ENCODE assay signal across 8 cellular contexts in genomic region chr13:78609464-78610205, GRCh38. TPM values are rescaled to one million over a fixed set of nuclear protein-coding genes. Genes with fewer than 3 reads are reported as not detected.
A peak's percentile ranks its signal among the peaks of the same experiment; 100 is the strongest.
DNase-seq lines count a peak whose midpoint lies in the region; ATAC-seq, FAIRE-seq and TF ChIP-seq lines count a peak whose summit lies in the region.

No MANE protein-coding gene starts in this region.

- TF ChIP-seq CTCF in GM12878 (IDR thresholded peaks at IDR 0.05 in 2 of 3, conservative IDR thresholded peaks at IDR 0.05 in 1 of 3; ENCODE audit: control insufficient read depth in 2 of 3, extremely low read depth in 1 of 3, insufficient read depth in 1 of 3, low read depth in 3 of 3, low read length in 3 of 3) (no peak), right lobe of liver (IDR thresholded peaks at IDR 0.05) (no peak), type B pancreatic cell (conservative IDR thresholded peaks at IDR 0.05) (no peak)

- H3K4me3 Mint-ChIP-seq in activated T-cell treated with anti-CD3 and anti-CD28 coated beads, Interleukin-2, amount 50 U/mL, for 72 hours, result peak overlapping the region; percentile 79 to 86
- H3K4me3 Mint-ChIP-seq in type B pancreatic cell, result peak overlapping the region; percentile 82

- peak; percentile 14 to 22 for ATAC-seq in activated T-cell treated with anti-CD3 and anti-CD28 coated beads, Interleukin-2, amount 50 U/mL, for 72 hours (replicated peaks in 1 of 2)
- ATAC-seq in GM12878 (peak; percentile 20; the same call in 1 of the 3 replicates), right lobe of liver (peak; percentile 56 to 75 (median 69)), GM18861 (IDR thresholded peaks at IDR 0.05; ENCODE audit: unreplicated experiment) (no peak)

- peak overlapping the region; percentile 11 for H3K27ac Mint-ChIP-seq in activated T-cell treated with anti-CD3 and anti-CD28 coated beads, Interleukin-2, amount 50 U/mL, for 72 hours
- peak overlapping the region; percentile 4 for H3K27ac Mint-ChIP-seq in type B pancreatic cell

- H3K4me3 ChIP-seq in GM12878 (peak overlapping the region; percentile 64), right lobe of liver (peak overlapping the region; percentile 41 to 52 (median 45))

- H3K9me3 Mint-ChIP-seq in activated T-cell treated with anti-CD3 and anti-CD28 coated beads, Interleukin-2, amount 50 U/mL, for 72 hours, result no peaks in the 10 kb centered on the region
- no peaks in the 10 kb centered on the region for H3K9me3 Mint-ChIP-seq in type B pancreatic cell

- intact Hi-C loops in GM12878 (cut with micrococcal nuclease; ENCODE audit: unreplicated experiment) (no loop called here), right lobe of liver (cut with DNase I) (no loop called here)

- H3K9ac ChIP-seq in GM12878 (ENCODE audit: control insufficient read depth, insufficient read depth, low read length), result no peak overlapping the region

- no TSS peak for BruUV-seq in GM12878 (replicated peaks; lab: Mats Ljungman, UMichigan)

- H3K27me3 ChIP-seq in GM12878 (replicated peaks in 1 of 2; ENCODE audit: control insufficient read depth in 2 of 2, insufficient read depth in 2 of 2, low read length in 1 of 2), result peaks cover 17 to 44% of the 10 kb centered on the region in 2 experiments
- peaks cover 5 to 46% of the 10 kb centered on the region in 2 donors for H3K27me3 ChIP-seq in right lobe of liver

- H3K4me1 ChIP-seq in GM12878 (ENCODE audit: control insufficient read depth, insufficient read depth, low read length), result no peaks in the 10 kb centered on the region; the same call in 1 of the 2 replicates
- peaks cover 0 to 18% (median 4%) of the 10 kb centered on the region in 4 donors for H3K4me1 ChIP-seq in right lobe of liver

- CTCF ChIA-PET in GM12878 (lab: Yijun Ruan, JAX), result no interaction called here

- no peak for FAIRE-seq in GM12878 (lab: Jason Lieb, UNC)

- SMC1A ChIA-PET in GM12878 (lab: Charles Lee; ENCODE audit: uncharacterized antibody, unreplicated experiment), result interaction anchor here (0.9 kb wide), 1 partner anchor 23 kb away, joined by 3 read pairs; no protein-coding TSS in a partner anchor

- peaks cover 0 to 3% of the 10 kb centered on the region in 2 experiments; a peak in 1 of 4 replicates for H3K36me3 ChIP-seq in GM12878 (ENCODE audit: control insufficient read depth in 2 of 2, insufficient read depth in 2 of 2, low read length in 1 of 2)
- H3K36me3 ChIP-seq in right lobe of liver, result no peaks in the 10 kb centered on the region

- no peak for DNase-seq in activated T-cell treated with anti-CD3 and anti-CD28 coated beads, Interleukin-2, amount 50 U/mL, for 72 hours
- no peak for DNase-seq in activated T-cell treated with anti-CD3 and anti-CD28 coated beads for 4 hours
- DNase-seq in GM12878 (ENCODE audit: low read depth, low spot score), result no peak
- DNase-seq in right lobe of liver, result peak in 2 of 3 donors; percentile 41 to 42
- no peak for DNase-seq in type B pancreatic cell (ENCODE audit: extremely low spot score, unreplicated experiment)
- no peak for DNase-seq in hepatic stellate cell (ENCODE audit: low spot score)
- DNase-seq in SK-N-DZ (ENCODE audit: low spot score), result no peak

- H4K20me1 ChIP-seq in GM12878 (ENCODE audit: control insufficient read depth, insufficient read depth), result peaks cover 2% of the 10 kb centered on the region; the same call in 1 of the 2 replicates

- POLR2A ChIA-PET in GM12878 (lab: Charles Lee), result no interaction called here

- in situ Hi-C loops in GM12878 (cut with MboI), result no loop called here

- RAD21 ChIA-PET in GM12878 (lab: Charles Lee; ENCODE audit: unreplicated experiment), result no interaction called here

- 33% methylated on average over 31 of the region's 33 CpGs for WGBS in GM12878 (ENCODE audit: insufficient coverage, insufficient replicate concordance, low lambda C conversion rate, missing lambda C conversion rate)
- 7% methylated on average over 14 of the region's 33 CpGs for WGBS in right lobe of liver (ENCODE audit: insufficient coverage, low coverage, low lambda C conversion rate, missing lambda C conversion rate)

- H3K27ac ChIP-seq in GM12878 (ENCODE audit: control insufficient read depth, insufficient read depth), result no peak overlapping the region
- no peak overlapping the region for H3K27ac ChIP-seq in right lobe of liver

- H3K4me1 Mint-ChIP-seq in activated T-cell treated with anti-CD3 and anti-CD28 coated beads, Interleukin-2, amount 50 U/mL, for 72 hours (ENCODE audit: low read depth), result peaks cover 55% of the 10 kb centered on the region
- peaks cover 16% of the 10 kb centered on the region for H3K4me1 Mint-ChIP-seq in type B pancreatic cell (ENCODE audit: unreplicated experiment)

- peak overlapping the region; percentile 92 for H3K4me2 ChIP-seq in GM12878 (ENCODE audit: control insufficient read depth, insufficient read depth)

- H3K27me3 Mint-ChIP-seq in activated T-cell treated with anti-CD3 and anti-CD28 coated beads, Interleukin-2, amount 50 U/mL, for 72 hours (ENCODE audit: low read depth), result peaks cover 70% of the 10 kb centered on the region
- peaks cover 88% of the 10 kb centered on the region for H3K27me3 Mint-ChIP-seq in type B pancreatic cell

- H3K79me2 ChIP-seq in GM12878 (ENCODE audit: control insufficient read depth, insufficient read depth, low read length), result no peaks in the 10 kb centered on the region

- TF ChIP-seq EP300 in GM12878 (IDR thresholded peaks at IDR 0.05; ENCODE audit: borderline replicate concordance in 1 of 2, control insufficient read depth in 1 of 2, low read depth in 2 of 2, low read length in 2 of 2), result no peak

- H2AFZ ChIP-seq in GM12878 (ENCODE audit: control insufficient read depth, low read depth, low read length), result peak overlapping the region; percentile 29

- H3K9me3 ChIP-seq in GM12878 (replicated peaks; ENCODE audit: control insufficient read depth, insufficient read depth, low read length) (no peaks in the 10 kb centered on the region), right lobe of liver (no peaks in the 10 kb centered on the region)

- H3K36me3 Mint-ChIP-seq in activated T-cell treated with anti-CD3 and anti-CD28 coated beads, Interleukin-2, amount 50 U/mL, for 72 hours (ENCODE audit: insufficient read depth in 2 of 2), result no peaks in the 10 kb centered on the region
- peaks cover 5% of the 10 kb centered on the region for H3K36me3 Mint-ChIP-seq in type B pancreatic cell

- TF ChIP-seq POLR2A in GM12878 (IDR thresholded peaks at IDR 0.05; ENCODE audit: low read depth, low read length), result no peak
- TF ChIP-seq POLR2A in right lobe of liver (IDR thresholded peaks at IDR 0.05), result no peak

- TF ChIP-seq RAD21 in GM12878 (IDR thresholded peaks at IDR 0.05; ENCODE audit: insufficient read depth, low read depth, low read length), result no peak

TF ChIP-seq in GM12878, 131 proteins besides CTCF, POLR2A, EP300 and RAD21 (continues in another document):
- no peak for TF ChIP-seq RB1 (IDR thresholded peaks at IDR 0.05; ENCODE audit: borderline replicate concordance)
- TF ChIP-seq CHD2 (IDR thresholded peaks at IDR 0.05; ENCODE audit: borderline replicate concordance, low read depth, low read length), result no peak
- no peak for TF ChIP-seq NFIC (IDR thresholded peaks at IDR 0.05; ENCODE audit: low read depth, low read length)

RNA-seq across cellular contexts. Expression of gene POU4F1, which starts 6.3 kb away (rescaled TPM):
- under 1 TPM; 0.44 to 0.79 TPM for total RNA-seq in activated T-cell treated with anti-CD3 and anti-CD28 coated beads, Interleukin-2, amount 50 U/mL, for 72 hours
- total RNA-seq in GM12878 (2013; cell fraction: nucleolus; rRNA removed), result 0.10 TPM in 2 replicates
- total RNA-seq in GM12878 (2014; rRNA removed), result not detected in 2 replicates
- not detected in 2 replicates for total RNA-seq in GM12878 (2014; rRNA removed; fragmentation: Illumina TruSeq; extraction: Trizol)
- 0.05 TPM in 2 replicates for total RNA-seq in GM12878 (2021)
- polyA plus RNA-seq in GM12878 (2011; ENCODE audit: low read depth), result 0.08 TPM
- 0.14 and 0.26 TPM in 2 replicates for polyA plus RNA-seq in GM12878 (2011; rRNA removed)
- 0.08 and 0.10 TPM in 2 replicates for polyA plus RNA-seq in GM12878 (2011; cell fraction: cytosol; rRNA removed)
- 0.60 and 0.86 TPM in 2 replicates for polyA plus RNA-seq in GM12878 (2011; cell fraction: nucleus; rRNA removed)
- polyA plus RNA-seq in GM12878 (2012), result 0.10 and 0.22 TPM in 2 replicates
- 0.01 TPM in 1 of 2 replicates, not detected in the other for polyA plus RNA-seq in GM12878 (2014; fragmentation: Illumina TruSeq; extraction: Trizol)
- under 1 TPM in 1 of 2 experiments, not detected in 1; 0.02 TPM for polyA plus RNA-seq in GM12878 (2014; fragmentation: Nextera tagmentation; extraction: Ambion mirVana)
- polyA plus RNA-seq in GM12878 (2014; rRNA removed), result 0.01 TPM in 1 of 2 replicates, not detected in the other
- not detected for polyA plus RNA-seq in GM12878 (2016; fragmentation: Nextera tagmentation; extraction: Ambion mirVana)
- 0.05 TPM in 1 of 2 replicates, not detected in the other for polyA minus RNA-seq in GM12878 (2011; rRNA and poly(A)+ RNA removed)
- not detected in 2 replicates for polyA minus RNA-seq in GM12878 (2011; cell fraction: cytosol; rRNA and poly(A)+ RNA removed)
- polyA minus RNA-seq in GM12878 (2011; cell fraction: nucleus; rRNA and poly(A)+ RNA removed), result 0.12 and 0.29 TPM in 2 replicates
- under 1 TPM in 3 of 6 experiments, not detected in 3; 0.07 to 0.25 (median 0.19) TPM for total RNA-seq in right lobe of liver
- total RNA-seq in type B pancreatic cell (ENCODE audit: low replicate concordance), result 0.93 and 5.4 TPM in 2 replicates
- polyA plus RNA-seq in SK-N-DZ (2014; cell fraction: cytosol; rRNA removed), result 0.02 and 0.18 TPM in 2 replicates
- 0.40 and 0.51 TPM in 2 replicates for polyA plus RNA-seq in SK-N-DZ (2014; cell fraction: nucleus; rRNA removed)

RNA-seq across cellular contexts. Expression of gene OBI1, which starts 49.3 kb away (rescaled TPM):
- 10 to 100 TPM; 17.8 to 23.0 TPM for total RNA-seq in activated T-cell treated with anti-CD3 and anti-CD28 coated beads, Interleukin-2, amount 50 U/mL, for 72 hours
- 20.5 and 21.3 TPM in 2 replicates for total RNA-seq in GM12878 (2013; cell fraction: nucleolus; rRNA removed)
- 20.5 and 24.3 TPM in 2 replicates for total RNA-seq in GM12878 (2014; rRNA removed)
- total RNA-seq in GM12878 (2014; rRNA removed; fragmentation: Illumina TruSeq; extraction: Trizol), result 33.3 and 34.2 TPM in 2 replicates
- 19.1 and 20.0 TPM in 2 replicates for total RNA-seq in GM12878 (2021)
- polyA plus RNA-seq in GM12878 (2011; ENCODE audit: low read depth), result 6.2 TPM
- 23.5 and 35.9 TPM in 2 replicates for polyA plus RNA-seq in GM12878 (2011; rRNA removed)
- 6.8 and 7.1 TPM in 2 replicates for polyA plus RNA-seq in GM12878 (2011; cell fraction: cytosol; rRNA removed)
- 10.2 and 11.6 TPM in 2 replicates for polyA plus RNA-seq in GM12878 (2011; cell fraction: nucleus; rRNA removed)
- 8.6 and 11.8 TPM in 2 replicates for polyA plus RNA-seq in GM12878 (2012)
- 33.2 and 37.3 TPM in 2 replicates for polyA plus RNA-seq in GM12878 (2014; fragmentation: Illumina TruSeq; extraction: Trizol)
- 10 to 100 TPM; 15.5 to 18.1 TPM for polyA plus RNA-seq in GM12878 (2014; fragmentation: Nextera tagmentation; extraction: Ambion mirVana)
- 11.8 and 16.6 TPM in 2 replicates for polyA plus RNA-seq in GM12878 (2014; rRNA removed)
- polyA plus RNA-seq in GM12878 (2016; fragmentation: Nextera tagmentation; extraction: Ambion mirVana), result 10 to 100 TPM; 29.1 to 29.2 TPM
- polyA minus RNA-seq in GM12878 (2011; rRNA and poly(A)+ RNA removed), result 13.1 and 22.0 TPM in 2 replicates
- 6.7 and 8.5 TPM in 2 replicates for polyA minus RNA-seq in GM12878 (2011; cell fraction: cytosol; rRNA and poly(A)+ RNA removed)
- polyA minus RNA-seq in GM12878 (2011; cell fraction: nucleus; rRNA and poly(A)+ RNA removed), result 10.2 and 15.7 TPM in 2 replicates
- total RNA-seq in right lobe of liver, result 1 to 10 TPM; 1.7 to 3.6 (median 2.8) TPM
- total RNA-seq in type B pancreatic cell (ENCODE audit: low replicate concordance), result 14.3 and 18.7 TPM in 2 replicates
- polyA plus RNA-seq in SK-N-DZ (2014; cell fraction: cytosol; rRNA removed), result 13.4 and 17.1 TPM in 2 replicates
- polyA plus RNA-seq in SK-N-DZ (2014; cell fraction: nucleus; rRNA removed), result 10.1 and 12.2 TPM in 2 replicates

Comparison
In these comparisons a context has a peak if more than half of its experiments do, and no peak if none do; other contexts are left out.
1. DNase-seq: peak in right lobe of liver (2 of 3); none in activated T-cell treated with anti-CD3 and anti-CD28 coated beads, Interleukin-2, amount 50 U/mL, for 72 hours (0 of 2), activated T-cell treated with anti-CD3 and anti-CD28 coated beads for 4 hours (single experiment), GM12878 (single experiment), type B pancreatic cell (single experiment), hepatic stellate cell (single experiment) and SK-N-DZ (single experiment).